2 cellular contexts compared by ENCODE assay signal in genomic region chr7:86600506-86601290, GRCh38.
TF ChIP-seq lines count a peak whose summit lies in the region.

No MANE protein-coding gene starts in this region.

TF ChIP-seq in HCT116, 20 proteins besides CTCF, POLR2A, EP300 and RAD21:
- TF ChIP-seq TCF7L2 (IDR thresholded peaks at IDR 0.05; ENCODE audit: borderline replicate concordance, extremely low read depth, insufficient read depth, insufficient read length) (no peak), POLR2AphosphoS5 (IDR thresholded peaks at IDR 0.05; ENCODE audit: low read depth, low read length) (no peak), REST (IDR thresholded peaks at IDR 0.05; ENCODE audit: low read depth) (no peak), EZH2phosphoT487 (IDR thresholded peaks at IDR 0.05; ENCODE audit: borderline replicate concordance) (no peak), CBX3 (IDR thresholded peaks at IDR 0.05; ENCODE audit: low read depth) (no peak), JUND (IDR thresholded peaks at IDR 0.05) (no peak), SIN3A (IDR thresholded peaks at IDR 0.05; ENCODE audit: low read depth) (no peak), ZFX (IDR thresholded peaks at IDR 0.05) (no peak), ELF1 (IDR thresholded peaks at IDR 0.05; ENCODE audit: borderline replicate concordance, low read depth) (no peak), SP1 (IDR thresholded peaks at IDR 0.05; ENCODE audit: low read depth) (no peak), YY1 (IDR thresholded peaks at IDR 0.05; ENCODE audit: extremely low read depth, insufficient replicate concordance, low read depth, low read length) (no peak), FOSL1 (IDR thresholded peaks at IDR 0.05; ENCODE audit: low read depth) (no peak), EZH2 (IDR thresholded peaks at IDR 0.05) (no peak), ZNF274 (IDR thresholded peaks at IDR 0.05; ENCODE audit: low read depth, low read length) (no peak), ZBTB33 (IDR thresholded peaks at IDR 0.05; ENCODE audit: extremely low read depth, insufficient replicate concordance, low read length) (no peak), EGR1 (IDR thresholded peaks at IDR 0.05; ENCODE audit: low read depth) (no peak), CEBPB (IDR thresholded peaks at IDR 0.05; ENCODE audit: low read depth) (no peak)
TF ChIP-seq in HCT116: peak in this region for 0.

TF ChIP-seq in H1, 55 proteins besides CTCF, POLR2A, EP300 and RAD21:
- TF ChIP-seq CREB1 (IDR thresholded peaks at IDR 0.05), result no peak
TF ChIP-seq in H1: peak in this region for 0.
